In the genomic region with DNA sequence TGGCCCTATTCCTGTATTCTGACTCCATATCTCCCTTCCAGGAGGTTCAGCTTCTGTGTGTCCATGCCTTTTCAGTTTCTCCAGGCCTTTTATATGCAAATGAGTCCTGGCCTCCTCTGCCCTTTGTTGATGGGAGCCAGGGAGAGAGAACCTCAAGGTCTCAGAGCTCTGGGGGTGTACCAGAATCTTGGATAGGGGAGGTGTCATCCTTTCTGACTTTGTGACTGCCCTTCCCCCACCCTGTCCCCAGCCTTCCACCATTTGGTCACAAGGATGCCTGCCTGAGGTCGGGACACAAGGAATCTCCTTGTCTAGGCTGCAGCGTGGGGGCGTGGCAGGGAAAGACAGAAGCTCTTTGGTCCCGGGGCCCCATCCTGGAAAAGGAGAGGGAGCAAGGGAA, we compare ENCODE assay signal across 18 cellular contexts. TPM values are rescaled to one million over a fixed set of nuclear protein-coding genes. Genes with fewer than 3 reads are reported as not detected.
A peak's percentile ranks its signal among the peaks of the same experiment; 100 is the strongest.
DNase-seq lines count a peak whose midpoint lies in the region; TF ChIP-seq lines count a peak whose summit lies in the region.
"Had no signal": no experiment of that assay in that cellular context is flagged by ENCODE, and none has a peak within 500 bp of the region (broad histone marks: within the 10 kb centered on the region; RNA-seq: fewer than 3 reads in every experiment).

No MANE protein-coding gene starts in this region.

- peaks cover 2% of the 10 kb centered on the region for H3K36me3 Mint-ChIP-seq in neural crest cell (ENCODE audit: low read depth)
- H3K36me3 Mint-ChIP-seq in T-helper 2 cell treated with Interferon-gamma antibody and Interleukin-4, amounts not matched to agents 5 μg/mL and 100 μg/mL, for 36 hours (ENCODE audit: low read depth), result no peaks in the 10 kb centered on the region
- H3K36me3 Mint-ChIP-seq: IgD-negative memory B cell; naive thymus-derived CD8-positive, alpha-beta T cell had no signal

- no peak for TF ChIP-seq CTCF in neural crest cell (conservative IDR thresholded peaks at IDR 0.05)

- H3K27ac Mint-ChIP-seq in neural crest cell (ENCODE audit: unreplicated experiment), result peak overlapping the region; percentile 64
- H3K27ac Mint-ChIP-seq in T-helper 2 cell treated with Interferon-gamma antibody and Interleukin-4, amounts not matched to agents 5 μg/mL and 100 μg/mL, for 36 hours, result no peak overlapping the region
- H3K27ac Mint-ChIP-seq: IgD-negative memory B cell had no signal

- peaks cover 55% of the 10 kb centered on the region for H3K4me1 Mint-ChIP-seq in neural crest cell
- H3K4me1 Mint-ChIP-seq in T-helper 2 cell treated with Interferon-gamma antibody and Interleukin-4, amounts not matched to agents 5 μg/mL and 100 μg/mL, for 36 hours (ENCODE audit: low read depth), result peaks cover 2% of the 10 kb centered on the region

- peak overlapping the region; percentile 73 for H3K4me3 Mint-ChIP-seq in neural crest cell
- H3K4me3 Mint-ChIP-seq in T-helper 2 cell treated with Interferon-gamma antibody and Interleukin-4, amounts not matched to agents 5 μg/mL and 100 μg/mL, for 36 hours, result no peak overlapping the region
- H3K4me3 Mint-ChIP-seq: IgD-negative memory B cell; naive thymus-derived CD8-positive, alpha-beta T cell; stimulated activated naive B cell treated with anti-CD40 and anti-IgM and Interleukin-4, amounts not matched to agents 10 μg/mL and 1 μg/mL and 100 μg/mL, for 72 hours had no signal

- no peaks in the 10 kb centered on the region for H3K27me3 Mint-ChIP-seq in neural crest cell (ENCODE audit: low read depth)
- H3K27me3 Mint-ChIP-seq in T-helper 2 cell treated with Interferon-gamma antibody and Interleukin-4, amounts not matched to agents 5 μg/mL and 100 μg/mL, for 36 hours (ENCODE audit: low read depth), result peaks cover 3% of the 10 kb centered on the region
- H3K27me3 Mint-ChIP-seq: naive thymus-derived CD8-positive, alpha-beta T cell; stimulated activated naive B cell treated with anti-CD40 and anti-IgM and Interleukin-4, amounts not matched to agents 10 μg/mL and 1 μg/mL and 100 μg/mL, for 72 hours had no signal

- no peaks in the 10 kb centered on the region for H3K9me3 Mint-ChIP-seq in neural crest cell
- no peaks in the 10 kb centered on the region for H3K9me3 Mint-ChIP-seq in T-helper 2 cell treated with Interferon-gamma antibody and Interleukin-4, amounts not matched to agents 5 μg/mL and 100 μg/mL, for 36 hours
- H3K9me3 Mint-ChIP-seq: naive thymus-derived CD8-positive, alpha-beta T cell; stimulated activated naive B cell treated with anti-CD40 and anti-IgM and Interleukin-4, amounts not matched to agents 10 μg/mL and 1 μg/mL and 100 μg/mL, for 72 hours had no signal

- in situ Hi-C loops in SK-MEL-5 (cut with HindIII; ENCODE audit: low pct_unique_long_range_greater_than_20kb, low sequenced_read_pairs), result no loop called here

- DNase-seq in Ammon's horn (ENCODE audit: low spot score) (peak; percentile 93), SK-MEL-5 (ENCODE audit: low read depth, low spot score) (peak; percentile 96), globus pallidus (ENCODE audit: low spot score) (peak; percentile 95), neural crest cell (ENCODE audit: low read depth, low spot score) (peak; percentile 71), NCI-H446 treated with DMSO at 0.1 percent for 48 hours (lab: John Stamatoyannopoulos, UW) (no peak), NCI-H187 treated with DMSO at 0.1 percent for 48 hours (lab: John Stamatoyannopoulos, UW) (no peak), NCI-H748 treated with DMSO at 0.1 percent for 48 hours (lab: John Stamatoyannopoulos, UW) (no peak)
- DNase-seq in T-helper 2 cell treated with Interferon-gamma antibody and Interleukin-4, amounts not matched to agents 5 μg/mL and 100 μg/mL, for 36 hours (ENCODE audit: low spot score), result no peak
- DNase-seq: ACHN; activated naive CD4-positive, alpha-beta T cell treated with anti-CD3 and anti-CD28 coated beads, Interleukin-2, amount 50 U/mL, for 16 hours; gastrocnemius medialis; naive thymus-derived CD8-positive, alpha-beta T cell; NCI-H510A treated with DMSO at 0.1 percent for 48 hours; PC-9; stimulated activated naive B cell treated with anti-CD40 and anti-IgM and Interleukin-4, amounts not matched to agents 10 μg/mL and 1 μg/mL and 100 μg/mL, for 72 hours had no signal

RNA-seq across cellular contexts. Expression of gene LURAP1, which starts 18.6 kb away (rescaled TPM):
- total RNA-seq in SK-MEL-5 (2014; rRNA removed; shearing (Covaris generic)), result 6.3 and 7.0 TPM in 2 replicates
- polyA plus RNA-seq in SK-MEL-5 (2015; cell fraction: cytosol; rRNA removed), result 7.8 and 10.2 TPM in 2 replicates
- polyA plus RNA-seq in SK-MEL-5 (2015; cell fraction: nucleus; rRNA removed), result 13.9 and 17.2 TPM in 2 replicates
- total RNA-seq in neural crest cell, result 6.0 and 6.2 TPM in 2 replicates
- polyA plus RNA-seq: IgD-negative memory B cell had no signal

RNA-seq across cellular contexts. Expression of gene POMGNT1, which starts 23.5 kb away (rescaled TPM):
- 120 and 125 TPM in 2 replicates for total RNA-seq in SK-MEL-5 (2014; rRNA removed; shearing (Covaris generic))
- 123 and 132 TPM in 2 replicates for polyA plus RNA-seq in SK-MEL-5 (2015; cell fraction: cytosol; rRNA removed)
- polyA plus RNA-seq in SK-MEL-5 (2015; cell fraction: nucleus; rRNA removed), result 173 and 194 TPM in 2 replicates
- 80.4 and 86.7 TPM in 2 replicates for total RNA-seq in neural crest cell

RNA-seq across cellular contexts. Expression of gene RAD54L, which starts 25.8 kb away (rescaled TPM):
- total RNA-seq in SK-MEL-5 (2014; rRNA removed; shearing (Covaris generic)), result 3.3 TPM in 2 replicates
- 6.8 and 8.7 TPM in 2 replicates for polyA plus RNA-seq in SK-MEL-5 (2015; cell fraction: cytosol; rRNA removed)
- polyA plus RNA-seq in SK-MEL-5 (2015; cell fraction: nucleus; rRNA removed), result 25.7 and 35.2 TPM in 2 replicates
- total RNA-seq in neural crest cell, result 54.2 and 55.8 TPM in 2 replicates

RNA-seq across cellular contexts. Expression of gene P3R3URF, which starts 45.5 kb away (rescaled TPM):
- not detected in 2 replicates for total RNA-seq in SK-MEL-5 (2014; rRNA removed; shearing (Covaris generic))
- polyA plus RNA-seq in SK-MEL-5 (2015; cell fraction: cytosol; rRNA removed), result not detected in 2 replicates
- not detected in 2 replicates for polyA plus RNA-seq in SK-MEL-5 (2015; cell fraction: nucleus; rRNA removed)
- total RNA-seq in neural crest cell, result not detected in 2 replicates
- total RNA-seq: gastrocnemius medialis; naive thymus-derived CD8-positive, alpha-beta T cell; PC-9; skeletal muscle tissue; vagina had no signal
- polyA plus RNA-seq: IgD-negative memory B cell; naive thymus-derived CD8-positive, alpha-beta T cell had no signal

RNA-seq across cellular contexts. Expression of gene TSPAN1, which starts 46.9 kb away (rescaled TPM):
- total RNA-seq in SK-MEL-5 (2014; rRNA removed; shearing (Covaris generic)), result not detected in 2 replicates
- 0.73 and 1.6 TPM in 2 replicates for polyA plus RNA-seq in SK-MEL-5 (2015; cell fraction: cytosol; rRNA removed)
- polyA plus RNA-seq in SK-MEL-5 (2015; cell fraction: nucleus; rRNA removed), result 7.6 TPM in 1 of 2 replicates, not detected in the other
- total RNA-seq in neural crest cell, result not detected in 2 replicates
- total RNA-seq: naive thymus-derived CD8-positive, alpha-beta T cell; skeletal muscle tissue had no signal
- polyA plus RNA-seq: IgD-negative memory B cell; naive thymus-derived CD8-positive, alpha-beta T cell had no signal

Comparison
In these comparisons a context has a peak if more than half of its experiments do, and no peak if none do; other contexts are left out.
1. DNase-seq: peak in Ammon's horn (single experiment), SK-MEL-5 (single experiment), globus pallidus (single experiment) and neural crest cell (single experiment); none in T-helper 2 cell treated with Interferon-gamma antibody and Interleukin-4, amounts not matched to agents 5 μg/mL and 100 μg/mL, for 36 hours (single experiment), NCI-H446 treated with DMSO at 0.1 percent for 48 hours (single experiment), NCI-H187 treated with DMSO at 0.1 percent for 48 hours (single experiment) and NCI-H748 treated with DMSO at 0.1 percent for 48 hours (single experiment).
2. RNA of gene RAD54L, which starts 25.8 kb away (total RNA-seq): 54.2 to 55.8 TPM in neural crest cell; 3.3 TPM in SK-MEL-5; every median in the first group is over 10 times any median in the second.